11 cellular contexts compared by ENCODE assay signal in the genomic region with DNA sequence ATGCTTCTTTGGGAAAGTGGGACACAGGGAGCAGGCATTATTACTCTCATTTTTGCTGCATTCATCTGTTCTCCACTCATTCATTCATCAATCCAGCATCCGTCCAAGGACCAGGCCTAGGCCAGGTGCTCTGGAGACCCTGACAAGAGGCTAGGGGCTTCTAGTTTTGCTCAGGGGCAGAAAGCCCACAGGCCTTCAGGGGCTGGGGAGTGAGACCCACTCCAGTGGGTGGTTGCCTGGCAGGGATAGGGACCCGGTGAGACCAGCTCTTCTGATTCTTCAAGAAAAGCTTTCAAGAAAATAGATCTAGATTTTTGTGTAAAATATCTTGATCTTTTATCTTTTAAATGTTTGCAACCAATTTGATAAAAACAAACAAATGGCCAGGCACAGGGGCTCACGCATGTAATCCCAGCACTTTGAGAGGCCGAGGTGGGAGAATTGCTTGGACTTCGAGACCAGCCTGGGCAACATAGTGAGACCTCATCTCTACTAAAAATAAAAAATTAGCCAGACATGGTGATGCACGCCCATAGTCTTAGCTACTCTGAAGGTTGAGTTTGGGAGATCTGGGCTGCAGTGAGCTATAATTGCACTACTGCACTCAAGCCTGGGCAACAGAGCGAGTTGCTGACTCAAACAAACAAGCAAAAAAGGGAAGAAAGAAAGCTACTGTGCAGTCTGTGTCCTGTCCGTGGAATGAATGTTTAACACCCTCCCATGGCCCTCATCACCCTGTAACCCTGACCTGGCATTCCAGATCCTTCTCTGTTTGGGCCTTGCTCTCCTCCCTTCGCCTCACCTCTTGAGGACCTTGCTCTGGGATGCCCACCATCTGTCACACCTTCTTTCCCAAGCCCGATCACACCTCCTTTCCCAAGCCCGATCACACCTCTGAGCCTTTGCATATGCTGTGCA. TPM values are rescaled to one million over a fixed set of nuclear protein-coding genes. Genes with fewer than 3 reads are reported as not detected.
DNase-seq lines count a peak whose midpoint lies in the region; ATAC-seq and TF ChIP-seq lines count a peak whose summit lies in the region.
"Had no signal": no experiment of that assay in that cellular context is flagged by ENCODE, and none has a peak within 500 bp of the region (broad histone marks: within the 10 kb centered on the region; RNA-seq: fewer than 3 reads in every experiment).

No MANE protein-coding gene starts in this region.

- no TSS peak for BruUV-seq in mammary epithelial cell (replicated peaks; lab: Mats Ljungman, UMichigan)

- H3K4me3 ChIP-seq in spleen (no peak overlapping the region), mammary epithelial cell (replicated peaks in 1 of 3; ENCODE audit: insufficient read depth in 1 of 3, low read depth in 2 of 3, low read length in 3 of 3) (no peak overlapping the region)

- no peak for TF ChIP-seq CTCF in spleen (IDR thresholded peaks at IDR 0.05 in 8 of 11, conservative IDR thresholded peaks at IDR 0.05 in 3 of 11)
- TF ChIP-seq CTCF in mammary epithelial cell (conservative IDR thresholded peaks at IDR 0.05 in 1 of 2, IDR thresholded peaks at IDR 0.05 in 1 of 2; ENCODE audit: extremely low read depth in 1 of 2, insufficient read depth in 1 of 2, low read depth in 1 of 2, low read length in 2 of 2) = no peak

- dilution Hi-C loops in mammary epithelial cell (cut with HindIII; ENCODE audit: low sequenced_read_pairs) = no loop called here

- no peak for TF ChIP-seq POLR2A in spleen (IDR thresholded peaks at IDR 0.05)

- H3K9ac ChIP-seq in mammary epithelial cell (ENCODE audit: insufficient read depth, low read length) = no peak overlapping the region

- no peak overlapping the region for H2AFZ ChIP-seq in mammary epithelial cell (ENCODE audit: low read depth, low read length)

- in situ Hi-C loops in KBM-7 (cut with MboI; ENCODE audit: low pct_unique_long_range_greater_than_20kb, low sequenced_read_pairs) (no loop called here), mammary epithelial cell (cut with MboI; ENCODE audit: low sequenced_read_pairs in 2 of 2) (no loop called here)

- no peaks in the 10 kb centered on the region for H3K4me1 ChIP-seq in spleen
- no peaks in the 10 kb centered on the region for H3K4me1 ChIP-seq in mammary epithelial cell (ENCODE audit: insufficient read depth, low read length)

- CTCF ChIA-PET in mammary epithelial cell (lab: Charles Lee; ENCODE audit: low non-redundant PET) = no interaction called here

- no peak overlapping the region for H3K27ac ChIP-seq in spleen
- no peak overlapping the region for H3K27ac ChIP-seq in mammary epithelial cell (ENCODE audit: insufficient read depth, low read depth, low read length)

- ATAC-seq in GM21619 (IDR thresholded peaks at IDR 0.05; ENCODE audit: unreplicated experiment) = peak; percentile 87
- peak; percentile 90 for ATAC-seq in HG03442 (IDR thresholded peaks at IDR 0.05; ENCODE audit: unreplicated experiment)

- no peaks in the 10 kb centered on the region for H3K27me3 ChIP-seq in spleen (replicated peaks in 1 of 7)
- no peaks in the 10 kb centered on the region for H3K27me3 ChIP-seq in mammary epithelial cell (ENCODE audit: insufficient read depth, low read length)

- H4K20me1 ChIP-seq in mammary epithelial cell (ENCODE audit: insufficient read depth, low read length) = no peaks in the 10 kb centered on the region

- no peaks in the 10 kb centered on the region for H3K36me3 ChIP-seq in spleen
- H3K36me3 ChIP-seq in mammary epithelial cell (ENCODE audit: insufficient read depth, low read length) = no peaks in the 10 kb centered on the region

- intact Hi-C loops in spleen (cut with DNase I; ENCODE audit: low total_unique reads) = no loop called here
- intact Hi-C loops in mammary epithelial cell (cut with micrococcal nuclease) = no loop called here

- H3K79me2 ChIP-seq in mammary epithelial cell (ENCODE audit: insufficient read depth, low read length) = no peaks in the 10 kb centered on the region

- H3K9me3 ChIP-seq in spleen (no peaks in the 10 kb centered on the region), mammary epithelial cell (replicated peaks; ENCODE audit: insufficient read depth, low read length) (no peaks in the 10 kb centered on the region)

- no peak overlapping the region for H3K4me2 ChIP-seq in mammary epithelial cell (ENCODE audit: insufficient read depth, low read depth, low read length)

- DNase-seq in activated CD4-positive, CD25-positive, alpha-beta regulatory T cell treated with anti-CD3 and anti-CD28 coated beads, Interleukin-2, amount 50 U/mL, for 72 hours = peak; percentile 12
- no peak for DNase-seq in activated CD4-positive, CD25-positive, alpha-beta regulatory T cell (lab: John Stamatoyannopoulos, UW)
- DNase-seq in spleen (peak; percentile 54), KBM-7 (no peak), NCI-H2081 (lab: John Stamatoyannopoulos, UW) (no peak), mammary epithelial cell (no peak)
- DNase-seq: activated naive CD4-positive, alpha-beta T cell treated with Interleukin-2 at 50 U/mL for 16 hours; effector memory CD4-positive, alpha-beta T cell; GF-D8 had no signal

- WGBS in spleen, 5 donors = 77 to 87% (median 83%) methylated on average over 11 of the region's 11 CpGs
- WGBS in mammary epithelial cell (ENCODE audit: low coverage, missing lambda C conversion rate) = 87% methylated on average over 11 of the region's 11 CpGs

RNA-seq across cellular contexts. Expression of gene LRP8, which starts 17.3 kb away (rescaled TPM):
- total RNA-seq in spleen (10 to 100 TPM in 1 of 7 donors, 1 to 10 TPM in 6; 4.0 to 14.4 (median 8.0) TPM), mammary epithelial cell (10 to 100 TPM; 18.5 to 50.1 TPM)
- polyA plus RNA-seq in spleen (1 to 10 TPM; 1.7 to 2.4 (median 2.0) TPM), mammary epithelial cell (68.6 TPM)
- 212 TPM for polyA minus RNA-seq in mammary epithelial cell

Comparison
In these comparisons a context has a peak if more than half of its experiments do, and no peak if none do; other contexts are left out.
1. DNase-seq: peak in activated CD4-positive, CD25-positive, alpha-beta regulatory T cell treated with anti-CD3 and anti-CD28 coated beads, Interleukin-2, amount 50 U/mL, for 72 hours (single experiment) and spleen (single experiment); none in activated CD4-positive, CD25-positive, alpha-beta regulatory T cell (0 of 4), KBM-7 (single experiment), NCI-H2081 (0 of 2) and mammary epithelial cell (single experiment).